In the genomic region with DNA sequence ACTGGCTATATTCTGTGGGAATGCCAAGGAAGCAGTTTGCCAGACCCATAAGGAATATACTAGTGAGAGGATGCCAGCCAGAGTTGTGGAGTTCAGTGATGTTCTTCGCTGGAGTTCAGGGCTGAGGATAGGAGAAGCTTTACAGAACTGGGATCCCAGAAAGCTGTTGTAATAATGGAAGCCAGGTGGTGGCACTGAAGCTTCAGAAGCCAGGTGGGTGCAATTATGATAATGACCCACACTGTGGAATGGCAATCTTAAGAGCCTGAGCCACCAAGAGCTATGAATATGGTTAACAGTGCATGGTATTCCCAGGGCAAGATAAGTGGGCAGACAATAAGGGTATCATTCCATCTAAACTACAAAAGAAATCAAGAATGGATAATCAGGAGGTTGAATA, we compare ENCODE assay signal across 14 cellular contexts. TPM values are rescaled to one million over a fixed set of nuclear protein-coding genes. Genes with fewer than 3 reads are reported as not detected.
A peak's percentile ranks its signal among the peaks of the same experiment; 100 is the strongest.
DNase-seq lines count a peak whose midpoint lies in the region; ATAC-seq, FAIRE-seq and TF ChIP-seq lines count a peak whose summit lies in the region.
"Had no signal": no experiment of that assay in that cellular context is flagged by ENCODE, and none has a peak within 500 bp of the region (broad histone marks: within the 10 kb centered on the region; RNA-seq: fewer than 3 reads in every experiment).

No MANE protein-coding gene starts in this region.

- H3K9me2 ChIP-seq in DOHH2 (replicated peaks; ENCODE audit: control insufficient read depth, low read length): no peaks in the 10 kb centered on the region

- H3K4me1 Mint-ChIP-seq in T-helper 17 cell: no peaks in the 10 kb centered on the region

- H3K36me3 ChIP-seq in DOHH2 (ENCODE audit: control insufficient read depth, low read length): no peaks in the 10 kb centered on the region
- no peaks in the 10 kb centered on the region for H3K36me3 ChIP-seq in kidney (ENCODE audit: control insufficient read depth in 1 of 2, insufficient read depth in 2 of 2, low read length in 2 of 2)
- H3K36me3 ChIP-seq: BLaER1 treated with 17β-estradiol and CSF1 and Interleukin-3, amounts not matched to agents 10 nM and 100 nM had no signal

- no peaks in the 10 kb centered on the region for H3K27me3 Mint-ChIP-seq in T-helper 17 cell

- H3K36me3 Mint-ChIP-seq in T-helper 17 cell (ENCODE audit: low read depth): no peaks in the 10 kb centered on the region

- H3K79me2 ChIP-seq in DOHH2 (ENCODE audit: control insufficient read depth, low read length): no peaks in the 10 kb centered on the region

- H3F3A ChIP-seq in DOHH2 (ENCODE audit: control insufficient read depth, insufficient read depth): no peaks in the 10 kb centered on the region

- H3K9me3 ChIP-seq in DOHH2 (ENCODE audit: control insufficient read depth, insufficient read depth, low read length) (no peaks in the 10 kb centered on the region), T-helper 17 cell (ENCODE audit: control insufficient read depth, low read length, poor library complexity, severe bottlenecking) (no peaks in the 10 kb centered on the region), kidney (ENCODE audit: control insufficient read depth in 1 of 2, low read length in 2 of 2) (no peaks in the 10 kb centered on the region)

- no peak overlapping the region for H3K4me2 ChIP-seq in DOHH2 (ENCODE audit: low read length)
- H3K4me2 ChIP-seq: BLaER1 treated with 17β-estradiol and CSF1 and Interleukin-3, amounts not matched to agents 10 nM and 100 nM had no signal

- no peaks in the 10 kb centered on the region for H3K4me1 ChIP-seq in DOHH2 (ENCODE audit: control insufficient read depth, low read length)
- H3K4me1 ChIP-seq in kidney (ENCODE audit: control insufficient read depth in 1 of 2, insufficient read depth in 1 of 2, low read depth in 1 of 2, low read length in 2 of 2): no peaks in the 10 kb centered on the region
- H3K4me1 ChIP-seq: BLaER1 treated with 17β-estradiol and CSF1 and Interleukin-3, amounts not matched to agents 10 nM and 100 nM had no signal

- TF ChIP-seq CTCF in DOHH2 (IDR thresholded peaks at IDR 0.05; ENCODE audit: low read depth, low read length, poor library complexity, severe bottlenecking): peak; percentile 35
- 0 out of 2 replicates have a peak, but pooled peaks have one; percentile 21 for TF ChIP-seq CTCF in LNCaP clone FGC (IDR thresholded peaks at IDR 0.05; ENCODE audit: control insufficient read depth, extremely low read depth, insufficient read depth)
- peak; percentile 40 for TF ChIP-seq CTCF in kidney (IDR thresholded peaks at IDR 0.05; ENCODE audit: borderline replicate concordance, extremely low read depth, insufficient read depth)

- intact Hi-C loops in kidney (cut with DNase I): no loop called here

- H3K4me3 Mint-ChIP-seq in T-helper 17 cell: no peak overlapping the region

- peak overlapping the region; percentile 1 for H3K27ac Mint-ChIP-seq in T-helper 17 cell

- no peak overlapping the region for H3K4me3 ChIP-seq in DOHH2 (ENCODE audit: low read length)
- no peak overlapping the region for H3K4me3 ChIP-seq in LNCaP clone FGC (ENCODE audit: low read depth, low read length)
- H3K4me3 ChIP-seq in kidney (ENCODE audit: low read length in 2 of 2): no peak overlapping the region
- H3K4me3 ChIP-seq: BLaER1 treated with 17β-estradiol and CSF1 and Interleukin-3, amounts not matched to agents 10 nM and 100 nM had no signal

- no peak for FAIRE-seq in kidney (lab: Jason Lieb, UNC)

- H3K27ac ChIP-seq in DOHH2 (ENCODE audit: low read depth, low read length) (no peak overlapping the region), kidney (ENCODE audit: low read depth in 2 of 2, low read length in 2 of 2) (no peak overlapping the region)
- H3K27ac ChIP-seq: BLaER1 treated with 17β-estradiol and CSF1 and Interleukin-3, amounts not matched to agents 10 nM and 100 nM had no signal

- H3K27me3 ChIP-seq in DOHH2 (ENCODE audit: control insufficient read depth, low read length): no peaks in the 10 kb centered on the region

- no peak for ATAC-seq in T-helper 17 cell
- ATAC-seq in GM19463 (IDR thresholded peaks at IDR 0.05; ENCODE audit: unreplicated experiment): no peak
- ATAC-seq in HG02798 (IDR thresholded peaks at IDR 0.05; ENCODE audit: poor library complexity, unreplicated experiment): no peak

- no peak for DNase-seq in LNCaP clone FGC (ENCODE audit: low read depth)
- no peak for DNase-seq in T-helper 17 cell
- DNase-seq in kidney: no peak
- DNase-seq in middle frontal gyrus (ENCODE audit: extremely low spot score, low spot score): no peak
- no peak for DNase-seq in stimulated activated CD4-positive, alpha-beta T cell treated with anti-CD3 and anti-CD28 coated beads, Interleukin-4, amount 100 ng/mL, for 24 hours
- DNase-seq: activated CD4-positive, alpha-beta T cell treated with anti-CD3 and anti-CD28 coated beads, Interleukin-2, amount 50 U/mL, for 48 hours; activated gamma-delta T cell; caudate nucleus; GDM1; NCI-H1092 had no signal

- H4K20me1 ChIP-seq in DOHH2 (ENCODE audit: control insufficient read depth, insufficient read depth, low read depth, low read length): no peaks in the 10 kb centered on the region
- H4K20me1 ChIP-seq: BLaER1 treated with 17β-estradiol and CSF1 and Interleukin-3, amounts not matched to agents 10 nM and 100 nM had no signal

- no peak overlapping the region for H3K9ac ChIP-seq in kidney (ENCODE audit: low read length in 2 of 2)
- H3K9ac ChIP-seq: BLaER1 treated with 17β-estradiol and CSF1 and Interleukin-3, amounts not matched to agents 10 nM and 100 nM had no signal

RNA-seq across cellular contexts. Expression of gene ENPP1, which starts 25.1 kb away (rescaled TPM):
- total RNA-seq in T-helper 17 cell (1 to 10 TPM; 1.7 to 2.1 TPM), kidney (6.5 TPM)
- polyA plus RNA-seq in kidney (ENCODE audit: insufficient read depth, low read depth, low replicate concordance): 3.7 TPM
